ENCODE assay signal across 1 cellular context in the genomic region with DNA sequence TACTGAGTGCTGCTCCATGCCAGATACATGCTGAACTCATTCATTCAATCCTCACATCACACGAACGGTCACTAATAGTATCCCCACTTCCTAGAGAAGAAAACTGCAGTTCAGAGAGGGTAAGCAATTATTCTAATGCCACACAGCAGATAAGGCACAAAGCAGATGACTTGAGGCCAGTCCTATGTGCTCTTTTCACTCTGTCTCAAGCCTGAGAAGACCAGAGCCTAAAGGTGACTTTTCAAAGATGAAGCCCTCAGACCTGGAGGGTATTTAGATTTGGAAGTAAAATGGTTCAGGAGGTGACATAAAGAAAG.
A peak's percentile ranks its signal among the peaks of the same experiment; 100 is the strongest.
TF ChIP-seq lines count a peak whose summit lies in the region.

No MANE protein-coding gene starts in this region.

TF ChIP-seq in A549, 52 proteins besides CTCF, POLR2A, EP300 and RAD21 (continued from another document):
- no peak for TF ChIP-seq KDM5A (IDR thresholded peaks at IDR 0.05)
- peak; percentile 48 for TF ChIP-seq ZFP36 (IDR thresholded peaks at IDR 0.05; ENCODE audit: borderline replicate concordance, partially characterized antibody)
- no peak for TF ChIP-seq CHD4 (IDR thresholded peaks at IDR 0.05; ENCODE audit: borderline replicate concordance)
- TF ChIP-seq PHF8 (IDR thresholded peaks at IDR 0.05; ENCODE audit: borderline replicate concordance, low read depth): no peak
